1 cellular context compared by ENCODE assay signal in the genomic region with DNA sequence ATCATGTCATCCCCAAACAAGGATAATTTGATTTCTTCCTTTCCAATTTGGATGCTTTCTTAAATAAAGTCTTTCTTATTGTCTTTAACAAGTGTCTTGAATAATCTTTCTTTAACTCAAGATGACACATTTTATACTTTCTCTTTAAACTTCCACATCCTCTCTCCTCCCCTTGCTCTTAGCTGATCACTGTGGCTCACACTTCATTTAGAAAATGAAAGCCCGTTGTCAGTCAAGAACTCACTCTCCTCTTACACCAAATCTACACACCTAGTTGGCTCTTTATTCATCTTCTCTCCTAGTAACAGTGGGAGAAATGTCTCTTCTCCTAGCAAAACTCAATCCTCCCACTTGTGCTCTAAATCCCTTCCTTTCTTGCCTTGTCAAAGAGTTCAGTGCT.
TF ChIP-seq lines count a peak whose summit lies in the region.

No MANE protein-coding gene starts in this region.

TF ChIP-seq in GM23338, 12 proteins besides CTCF, POLR2A, EP300 and RAD21:
- TF ChIP-seq, protein P1, sequence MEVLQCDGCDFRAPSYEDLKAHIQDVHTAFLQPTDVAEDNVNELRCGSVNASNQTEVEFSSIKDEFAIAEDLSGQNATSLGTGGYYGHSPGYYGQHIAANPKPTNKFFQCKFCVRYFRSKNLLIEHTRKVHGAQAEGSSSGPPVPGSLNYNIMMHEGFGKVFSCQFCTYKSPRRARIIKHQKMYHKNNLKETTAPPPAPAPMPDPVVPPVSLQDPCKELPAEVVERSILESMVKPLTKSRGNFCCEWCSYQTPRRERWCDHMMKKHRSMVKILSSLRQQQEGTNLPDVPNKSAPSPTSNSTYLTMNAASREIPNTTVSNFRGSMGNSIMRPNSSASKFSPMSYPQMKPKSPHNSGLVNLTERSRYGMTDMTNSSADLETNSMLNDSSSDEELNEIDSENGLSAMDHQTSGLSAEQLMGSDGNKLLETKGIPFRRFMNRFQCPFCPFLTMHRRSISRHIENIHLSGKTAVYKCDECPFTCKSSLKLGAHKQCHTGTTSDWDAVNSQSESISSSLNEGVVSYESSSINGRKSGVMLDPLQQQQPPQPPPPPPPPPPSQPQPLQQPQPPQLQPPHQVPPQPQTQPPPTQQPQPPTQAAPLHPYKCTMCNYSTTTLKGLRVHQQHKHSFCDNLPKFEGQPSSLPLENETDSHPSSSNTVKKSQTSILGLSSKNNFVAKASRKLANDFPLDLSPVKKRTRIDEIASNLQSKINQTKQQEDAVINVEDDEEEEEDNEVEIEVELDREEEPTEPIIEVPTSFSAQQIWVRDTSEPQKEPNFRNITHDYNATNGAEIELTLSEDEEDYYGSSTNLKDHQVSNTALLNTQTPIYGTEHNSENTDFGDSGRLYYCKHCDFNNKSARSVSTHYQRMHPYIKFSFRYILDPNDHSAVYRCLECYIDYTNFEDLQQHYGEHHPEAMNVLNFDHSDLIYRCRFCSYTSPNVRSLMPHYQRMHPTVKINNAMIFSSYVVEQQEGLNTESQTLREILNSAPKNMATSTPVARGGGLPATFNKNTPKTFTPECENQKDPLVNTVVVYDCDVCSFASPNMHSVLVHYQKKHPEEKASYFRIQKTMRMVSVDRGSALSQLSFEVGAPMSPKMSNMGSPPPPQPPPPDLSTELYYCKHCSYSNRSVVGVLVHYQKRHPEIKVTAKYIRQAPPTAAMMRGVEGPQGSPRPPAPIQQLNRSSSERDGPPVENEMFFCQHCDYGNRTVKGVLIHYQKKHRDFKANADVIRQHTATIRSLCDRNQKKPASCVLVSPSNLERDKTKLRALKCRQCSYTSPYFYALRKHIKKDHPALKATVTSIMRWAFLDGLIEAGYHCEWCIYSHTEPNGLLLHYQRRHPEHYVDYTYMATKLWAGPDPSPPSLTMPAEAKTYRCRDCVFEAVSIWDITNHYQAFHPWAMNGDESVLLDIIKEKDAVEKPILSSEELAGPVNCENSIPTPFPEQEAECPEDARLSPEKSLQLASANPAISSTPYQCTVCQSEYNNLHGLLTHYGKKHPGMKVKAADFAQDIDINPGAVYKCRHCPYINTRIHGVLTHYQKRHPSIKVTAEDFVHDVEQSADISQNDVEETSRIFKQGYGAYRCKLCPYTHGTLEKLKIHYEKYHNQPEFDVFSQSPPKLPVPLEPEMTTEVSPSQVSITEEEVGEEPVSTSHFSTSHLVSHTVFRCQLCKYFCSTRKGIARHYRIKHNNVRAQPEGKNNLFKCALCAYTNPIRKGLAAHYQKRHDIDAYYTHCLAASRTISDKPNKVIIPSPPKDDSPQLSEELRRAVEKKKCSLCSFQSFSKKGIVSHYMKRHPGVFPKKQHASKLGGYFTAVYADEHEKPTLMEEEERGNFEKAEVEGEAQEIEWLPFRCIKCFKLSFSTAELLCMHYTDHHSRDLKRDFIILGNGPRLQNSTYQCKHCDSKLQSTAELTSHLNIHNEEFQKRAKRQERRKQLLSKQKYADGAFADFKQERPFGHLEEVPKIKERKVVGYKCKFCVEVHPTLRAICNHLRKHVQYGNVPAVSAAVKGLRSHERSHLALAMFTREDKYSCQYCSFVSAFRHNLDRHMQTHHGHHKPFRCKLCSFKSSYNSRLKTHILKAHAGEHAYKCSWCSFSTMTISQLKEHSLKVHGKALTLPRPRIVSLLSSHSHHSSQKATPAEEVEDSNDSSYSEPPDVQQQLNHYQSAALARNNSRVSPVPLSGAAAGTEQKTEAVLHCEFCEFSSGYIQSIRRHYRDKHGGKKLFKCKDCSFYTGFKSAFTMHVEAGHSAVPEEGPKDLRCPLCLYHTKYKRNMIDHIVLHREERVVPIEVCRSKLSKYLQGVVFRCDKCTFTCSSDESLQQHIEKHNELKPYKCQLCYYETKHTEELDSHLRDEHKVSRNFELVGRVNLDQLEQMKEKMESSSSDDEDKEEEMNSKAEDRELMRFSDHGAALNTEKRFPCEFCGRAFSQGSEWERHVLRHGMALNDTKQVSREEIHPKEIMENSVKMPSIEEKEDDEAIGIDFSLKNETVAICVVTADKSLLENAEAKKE (CRISPR knock-in tag; IDR thresholded peaks at IDR 0.05) = no peak
- TF ChIP-seq POLR2AphosphoS5 (IDR thresholded peaks at IDR 0.05; ENCODE audit: low read depth) = no peak
- no peak for TF ChIP-seq ZNF331 (CRISPR knock-in tag; IDR thresholded peaks at IDR 0.05; ENCODE audit: low read depth)
- TF ChIP-seq, protein P2, sequence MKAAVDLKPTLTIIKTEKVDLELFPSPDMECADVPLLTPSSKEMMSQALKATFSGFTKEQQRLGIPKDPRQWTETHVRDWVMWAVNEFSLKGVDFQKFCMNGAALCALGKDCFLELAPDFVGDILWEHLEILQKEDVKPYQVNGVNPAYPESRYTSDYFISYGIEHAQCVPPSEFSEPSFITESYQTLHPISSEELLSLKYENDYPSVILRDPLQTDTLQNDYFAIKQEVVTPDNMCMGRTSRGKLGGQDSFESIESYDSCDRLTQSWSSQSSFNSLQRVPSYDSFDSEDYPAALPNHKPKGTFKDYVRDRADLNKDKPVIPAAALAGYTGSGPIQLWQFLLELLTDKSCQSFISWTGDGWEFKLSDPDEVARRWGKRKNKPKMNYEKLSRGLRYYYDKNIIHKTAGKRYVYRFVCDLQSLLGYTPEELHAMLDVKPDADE (IDR thresholded peaks at IDR 0.05) = no peak
- TF ChIP-seq JUNB (IDR thresholded peaks at IDR 0.05; ENCODE audit: unreplicated experiment) = no peak
- TF ChIP-seq CREB1 (CRISPR knock-in tag; IDR thresholded peaks at IDR 0.05; ENCODE audit: low read depth) = no peak
- TF ChIP-seq EZH2 (IDR thresholded peaks at IDR 0.05; ENCODE audit: low read depth, unreplicated experiment) = no peak
- no peak for TF ChIP-seq STAT1 (IDR thresholded peaks at IDR 0.05; ENCODE audit: unreplicated experiment)
- TF ChIP-seq EZH2phosphoT487 (IDR thresholded peaks at IDR 0.05; ENCODE audit: unreplicated experiment) = no peak
